ENCODE assay signal across 1 cellular context in genomic region chr22:22930222-22930497, GRCh38.
TF ChIP-seq lines count a peak whose summit lies in the region.

No MANE protein-coding gene starts in this region.

TF ChIP-seq in GM12878, 131 proteins besides CTCF, POLR2A, EP300 and RAD21:
- TF ChIP-seq POU2F2 (IDR thresholded peaks at IDR 0.05; ENCODE audit: borderline replicate concordance, low read depth, low read length), result no peak
- TF ChIP-seq NR2F1 (conservative IDR thresholded peaks at IDR 0.05), result 0 out of 2 replicates have a peak, but pooled peaks have one; percentile 13
